ENCODE assay signal across 15 cellular contexts in genomic region chr5:36881304-36881703, GRCh38. TPM values are rescaled to one million over a fixed set of nuclear protein-coding genes. Genes with fewer than 3 reads are reported as not detected.
DNase-seq lines count a peak whose midpoint lies in the region; ATAC-seq and TF ChIP-seq lines count a peak whose summit lies in the region.
"Had no signal": no experiment of that assay in that cellular context is flagged by ENCODE, and none has a peak within 500 bp of the region (broad histone marks: within the 10 kb centered on the region; RNA-seq: fewer than 3 reads in every experiment).

No MANE protein-coding gene starts in this region.

- no peak for TF ChIP-seq CTCF in NB4 (IDR thresholded peaks at IDR 0.05; ENCODE audit: low read depth, low read length)

- H3K4me3 Mint-ChIP-seq in activated naive CD4-positive, alpha-beta T cell treated with anti-CD3 and anti-CD28 coated beads, Interleukin-2, amount 50 U/mL, for 24 hours: peak overlapping the region; percentile 60
- no peak overlapping the region for H3K4me3 Mint-ChIP-seq in activated naive CD4-positive, alpha-beta T cell treated with anti-CD3 and anti-CD28 coated beads for 36 hours
- H3K4me3 Mint-ChIP-seq in central memory CD8-positive, alpha-beta T cell: peak overlapping the region; percentile 27
- peak overlapping the region; percentile 8 for H3K4me3 Mint-ChIP-seq in stimulated activated effector memory CD8-positive, alpha-beta T cell treated with anti-CD3 and anti-CD28 coated beads, Interleukin-12 subunit alpha, Interleukin-12 subunit beta, amount 100 ng/mL, for 72 hours

- peaks cover 64% of the 10 kb centered on the region for H3K4me1 Mint-ChIP-seq in activated naive CD4-positive, alpha-beta T cell treated with anti-CD3 and anti-CD28 coated beads, Interleukin-2, amount 50 U/mL, for 24 hours
- H3K4me1 Mint-ChIP-seq in activated naive CD4-positive, alpha-beta T cell treated with anti-CD3 and anti-CD28 coated beads for 36 hours (ENCODE audit: low read depth): peaks cover 46% of the 10 kb centered on the region
- peaks cover 58% of the 10 kb centered on the region for H3K4me1 Mint-ChIP-seq in central memory CD8-positive, alpha-beta T cell
- H3K4me1 Mint-ChIP-seq in stimulated activated effector memory CD8-positive, alpha-beta T cell treated with anti-CD3 and anti-CD28 coated beads, Interleukin-12 subunit alpha, Interleukin-12 subunit beta, amount 100 ng/mL, for 72 hours: peaks cover 44% of the 10 kb centered on the region

- intact Hi-C loops in activated naive CD4-positive, alpha-beta T cell treated with anti-CD3 and anti-CD28 coated beads for 36 hours (cut with micrococcal nuclease): loop anchor here (10.0 kb wide), 2 partner anchors 573 to 1047 kb away; no protein-coding TSS in a partner anchor
- intact Hi-C loops in posterior cingulate gyrus (cut with DNase I): no loop called here

- ATAC-seq in central memory CD8-positive, alpha-beta T cell (replicated peaks; ENCODE audit: extremely low read depth, poor library complexity, severe bottlenecking): no peak
- ATAC-seq in stimulated activated effector memory CD8-positive, alpha-beta T cell treated with anti-CD3 and anti-CD28 coated beads, Interleukin-12 subunit alpha, Interleukin-12 subunit beta, amount 100 ng/mL, for 72 hours: no peak

- peak overlapping the region; percentile 32 for H3K4me3 ChIP-seq in NB4 (ENCODE audit: low read depth, low read length)

- H3K9me3 Mint-ChIP-seq in activated naive CD4-positive, alpha-beta T cell treated with anti-CD3 and anti-CD28 coated beads, Interleukin-2, amount 50 U/mL, for 24 hours: no peaks in the 10 kb centered on the region
- H3K9me3 Mint-ChIP-seq in activated naive CD4-positive, alpha-beta T cell treated with anti-CD3 and anti-CD28 coated beads for 36 hours: no peaks in the 10 kb centered on the region
- no peaks in the 10 kb centered on the region for H3K9me3 Mint-ChIP-seq in central memory CD8-positive, alpha-beta T cell
- H3K9me3 Mint-ChIP-seq in stimulated activated effector memory CD8-positive, alpha-beta T cell treated with anti-CD3 and anti-CD28 coated beads, Interleukin-12 subunit alpha, Interleukin-12 subunit beta, amount 100 ng/mL, for 72 hours: no peaks in the 10 kb centered on the region
- H3K9me3 Mint-ChIP-seq: nephron had no signal

- H3K27ac Mint-ChIP-seq in activated naive CD4-positive, alpha-beta T cell treated with anti-CD3 and anti-CD28 coated beads, Interleukin-2, amount 50 U/mL, for 24 hours: no peak overlapping the region
- no peak overlapping the region for H3K27ac Mint-ChIP-seq in activated naive CD4-positive, alpha-beta T cell treated with anti-CD3 and anti-CD28 coated beads for 36 hours
- H3K27ac Mint-ChIP-seq in central memory CD8-positive, alpha-beta T cell (ENCODE audit: low read depth): peak overlapping the region; percentile 75
- no peak overlapping the region for H3K27ac Mint-ChIP-seq in stimulated activated effector memory CD8-positive, alpha-beta T cell treated with anti-CD3 and anti-CD28 coated beads, Interleukin-12 subunit alpha, Interleukin-12 subunit beta, amount 100 ng/mL, for 72 hours

- H3K27me3 Mint-ChIP-seq in activated naive CD4-positive, alpha-beta T cell treated with anti-CD3 and anti-CD28 coated beads, Interleukin-2, amount 50 U/mL, for 24 hours: no peaks in the 10 kb centered on the region
- no peaks in the 10 kb centered on the region for H3K27me3 Mint-ChIP-seq in activated naive CD4-positive, alpha-beta T cell treated with anti-CD3 and anti-CD28 coated beads for 36 hours (ENCODE audit: low read depth)
- H3K27me3 Mint-ChIP-seq in central memory CD8-positive, alpha-beta T cell: no peaks in the 10 kb centered on the region

- TF ChIP-seq POLR2A in NB4 (IDR thresholded peaks at IDR 0.05; ENCODE audit: extremely low read depth, insufficient read length): no peak

- H3K36me3 Mint-ChIP-seq in activated naive CD4-positive, alpha-beta T cell treated with anti-CD3 and anti-CD28 coated beads, Interleukin-2, amount 50 U/mL, for 24 hours: peaks cover 2% of the 10 kb centered on the region
- H3K36me3 Mint-ChIP-seq in activated naive CD4-positive, alpha-beta T cell treated with anti-CD3 and anti-CD28 coated beads for 36 hours (ENCODE audit: low read depth): peaks cover 10% of the 10 kb centered on the region
- H3K36me3 Mint-ChIP-seq in central memory CD8-positive, alpha-beta T cell (ENCODE audit: insufficient read depth): peaks cover 17% of the 10 kb centered on the region
- H3K36me3 Mint-ChIP-seq in stimulated activated effector memory CD8-positive, alpha-beta T cell treated with anti-CD3 and anti-CD28 coated beads, Interleukin-12 subunit alpha, Interleukin-12 subunit beta, amount 100 ng/mL, for 72 hours: peaks cover 16% of the 10 kb centered on the region

- CTCF ChIA-PET in activated naive CD4-positive, alpha-beta T cell treated with anti-CD3 and anti-CD28 coated beads for 36 hours (lab: Charles Lee): interaction anchor here (0.8 to 1.3 kb wide), 3 partner anchors 30 to 74 kb away, joined by 3 to 4 read pairs (median 3); no protein-coding TSS in a partner anchor

- DNase-seq in activated naive CD4-positive, alpha-beta T cell treated with anti-CD3 and anti-CD28 coated beads for 36 hours: no peak
- no peak for DNase-seq in NB4 (ENCODE audit: low read depth)
- DNase-seq in central memory CD8-positive, alpha-beta T cell (ENCODE audit: low spot score in 2 of 2): no peak
- DNase-seq in stimulated activated effector memory CD8-positive, alpha-beta T cell treated with anti-CD3 and anti-CD28 coated beads, Interleukin-12 subunit alpha, Interleukin-12 subunit beta, amount 100 ng/mL, for 72 hours (ENCODE audit: low spot score in 2 of 2): no peak
- DNase-seq in posterior cingulate gyrus: no peak
- DNase-seq in NCI-H1105 treated with DMSO at 0.1 percent for 48 hours (lab: John Stamatoyannopoulos, UW): no peak
- DNase-seq in pons (ENCODE audit: low spot score): no peak
- DNase-seq: adrenal gland; effector CD4-positive, alpha-beta T cell; islet precursor cell; NCI-H1092; NCI-H526; Peyer's patch had no signal

RNA-seq across cellular contexts. Expression of gene NIPBL, which starts 4.7 kb away (rescaled TPM):
- 10 to 100 TPM; 36.7 to 38.3 TPM for total RNA-seq in activated naive CD4-positive, alpha-beta T cell treated with anti-CD3 and anti-CD28 coated beads for 36 hours
